In genomic region chr3:171996178-171996817, GRCh38 we compare ENCODE assay signal across 16 cellular contexts. TPM values are rescaled to one million over a fixed set of nuclear protein-coding genes. Genes with fewer than 3 reads are reported as not detected.
DNase-seq lines count a peak whose midpoint lies in the region; ATAC-seq and TF ChIP-seq lines count a peak whose summit lies in the region.
"Had no signal": no experiment of that assay in that cellular context is flagged by ENCODE, and none has a peak within 500 bp of the region (broad histone marks: within the 10 kb centered on the region; RNA-seq: fewer than 3 reads in every experiment).

No MANE protein-coding gene starts in this region.

- H3K36me3 ChIP-seq in smooth muscle cell (ENCODE audit: low read depth), result peaks cover 3% of the 10 kb centered on the region
- H3K36me3 ChIP-seq: HAP-1 had no signal

- no peaks in the 10 kb centered on the region for H3K9me3 ChIP-seq in smooth muscle cell (replicated peaks; ENCODE audit: low read depth)
- H3K9me3 ChIP-seq: HAP-1 had no signal

- POLR2A ChIA-PET in activated CD8-positive, alpha-beta T cell treated with anti-CD3 and anti-CD28 coated beads for 36 hours (lab: Charles Lee), result interaction anchor here (0.7 kb wide), 1 partner anchor 34 kb away, joined by 3 read pairs; no protein-coding TSS in a partner anchor
- POLR2A ChIA-PET in activated CD8-positive, alpha-beta T cell treated with anti-CD3 and anti-CD28 coated beads, Interleukin-2, amount 10 ng/mL, durations not matched to agents 7 days and 5 days (lab: Charles Lee), result no interaction called here

- H3K27me3 Mint-ChIP-seq in activated CD8-positive, alpha-beta T cell treated with anti-CD3 and anti-CD28 coated beads for 36 hours, result no peaks in the 10 kb centered on the region
- no peaks in the 10 kb centered on the region for H3K27me3 Mint-ChIP-seq in activated CD8-positive, alpha-beta T cell treated with anti-CD3 and anti-CD28 coated beads, Interleukin-2, amount 10 ng/mL, durations not matched to agents 7 days and 5 days (ENCODE audit: low read depth)
- no peaks in the 10 kb centered on the region for H3K27me3 Mint-ChIP-seq in natural killer cell treated with Interleukin-12 subunit alpha and Interleukin-12 subunit beta and Interleukin-15 and Interleukin-18, amount 100 ng/mL, for 72 hours
- peaks cover 6% of the 10 kb centered on the region in 2 donors for H3K27me3 Mint-ChIP-seq in natural killer cell (ENCODE audit: low read depth in 2 of 2)
- H3K27me3 Mint-ChIP-seq in activated T-helper 1 cell treated with anti-CD3 and anti-CD28 coated beads, Interleukin-12 subunit alpha, Interleukin-12 subunit beta, Interleukin-2, Interleukin-4 antibody, amounts not matched to agents 30 ng/mL and 10 ng/mL and 1 ng/mL, durations not matched to agents 14 hours and 24 hours and 36 hours (ENCODE audit: insufficient read depth), result peaks cover 7% of the 10 kb centered on the region

- H3K9me3 Mint-ChIP-seq in activated CD8-positive, alpha-beta T cell treated with anti-CD3 and anti-CD28 coated beads for 36 hours, result peaks cover 2% of the 10 kb centered on the region
- H3K9me3 Mint-ChIP-seq in activated CD8-positive, alpha-beta T cell treated with anti-CD3 and anti-CD28 coated beads, Interleukin-2, amount 10 ng/mL, durations not matched to agents 7 days and 5 days (ENCODE audit: insufficient read depth), result peaks cover 9% of the 10 kb centered on the region
- peaks cover 3% of the 10 kb centered on the region for H3K9me3 Mint-ChIP-seq in natural killer cell treated with Interleukin-12 subunit alpha and Interleukin-12 subunit beta and Interleukin-15 and Interleukin-18, amount 100 ng/mL, for 72 hours
- H3K9me3 Mint-ChIP-seq in natural killer cell, result peaks cover 0 to 4% of the 10 kb centered on the region in 2 donors
- H3K9me3 Mint-ChIP-seq in activated T-helper 1 cell treated with anti-CD3 and anti-CD28 coated beads, Interleukin-12 subunit alpha, Interleukin-12 subunit beta, Interleukin-2, Interleukin-4 antibody, amounts not matched to agents 30 ng/mL and 10 ng/mL and 1 ng/mL, durations not matched to agents 14 hours and 24 hours and 36 hours, result peaks cover 5% of the 10 kb centered on the region
- H3K9me3 Mint-ChIP-seq: HFFc6 had no signal

- peak overlapping the region; percentile 22 for H3K27ac Mint-ChIP-seq in activated CD8-positive, alpha-beta T cell treated with anti-CD3 and anti-CD28 coated beads for 36 hours
- H3K27ac Mint-ChIP-seq in activated CD8-positive, alpha-beta T cell treated with anti-CD3 and anti-CD28 coated beads, Interleukin-2, amount 10 ng/mL, durations not matched to agents 7 days and 5 days, result no peak overlapping the region
- peak overlapping the region; percentile 78 to 92 for H3K27ac Mint-ChIP-seq in natural killer cell treated with Interleukin-12 subunit alpha and Interleukin-12 subunit beta and Interleukin-15 and Interleukin-18, amount 100 ng/mL, for 72 hours
- H3K27ac Mint-ChIP-seq in natural killer cell, result no peak overlapping the region
- peak overlapping the region; percentile 10 for H3K27ac Mint-ChIP-seq in activated T-helper 1 cell treated with anti-CD3 and anti-CD28 coated beads, Interleukin-12 subunit alpha, Interleukin-12 subunit beta, Interleukin-2, Interleukin-4 antibody, amounts not matched to agents 30 ng/mL and 10 ng/mL and 1 ng/mL, durations not matched to agents 14 hours and 24 hours and 36 hours
- H3K27ac Mint-ChIP-seq: CD14-positive monocyte; CD8-positive, alpha-beta T cell had no signal

- 100% methylated on average over 2 of the region's 2 CpGs for WGBS in smooth muscle cell (ENCODE audit: low lambda C conversion rate)

- no peak overlapping the region for H3K4me3 ChIP-seq in smooth muscle cell
- H3K4me3 ChIP-seq: HAP-1 had no signal

- TF ChIP-seq CTCF in activated CD8-positive, alpha-beta T cell treated with anti-CD3 and anti-CD28 coated beads for 36 hours (IDR thresholded peaks at IDR 0.05), result no peak
- no peak for TF ChIP-seq CTCF in natural killer cell (IDR thresholded peaks at IDR 0.05)
- no peak for TF ChIP-seq CTCF in smooth muscle cell (IDR thresholded peaks at IDR 0.05; ENCODE audit: borderline replicate concordance, insufficient read depth, poor library complexity, severe bottlenecking)

- CTCF ChIA-PET in activated CD8-positive, alpha-beta T cell treated with anti-CD3 and anti-CD28 coated beads for 36 hours (lab: Charles Lee), result no interaction called here
- CTCF ChIA-PET in activated CD8-positive, alpha-beta T cell treated with anti-CD3 and anti-CD28 coated beads, Interleukin-2, amount 10 ng/mL, durations not matched to agents 7 days and 5 days (lab: Charles Lee), result interaction anchor here (0.9 to 2.4 kb wide), 4 partner anchors 39 to 345 kb away, joined by 3 to 9 read pairs (median 3); no protein-coding TSS in a partner anchor

- no peak for DNase-seq in activated CD8-positive, alpha-beta T cell treated with anti-CD3 and anti-CD28 coated beads for 36 hours
- no peak for DNase-seq in activated CD8-positive, alpha-beta T cell treated with anti-CD3 and anti-CD28 coated beads, Interleukin-2, amount 10 ng/mL, durations not matched to agents 7 days and 5 days
- no peak for DNase-seq in natural killer cell treated with Interleukin-12 subunit alpha and Interleukin-12 subunit beta and Interleukin-15 and Interleukin-18, amount 100 ng/mL, for 72 hours (ENCODE audit: low spot score)
- DNase-seq in natural killer cell (no peak), smooth muscle cell (lab: John Stamatoyannopoulos, UW; ENCODE audit: unreplicated experiment) (no peak), nucleus accumbens (lab: John Stamatoyannopoulos, UW) (no peak)
- DNase-seq in activated T-helper 1 cell treated with anti-CD3 and anti-CD28 coated beads, Interleukin-12 subunit alpha, Interleukin-12 subunit beta, Interleukin-2, Interleukin-4 antibody, amounts not matched to agents 30 ng/mL and 10 ng/mL and 1 ng/mL, durations not matched to agents 14 hours and 24 hours and 36 hours (ENCODE audit: low spot score), result no peak
- DNase-seq: CD8-positive, alpha-beta T cell; COR-L47; DND-41; GDM1; HFFc6 had no signal

- no peak overlapping the region for H3K9ac ChIP-seq in smooth muscle cell (ENCODE audit: low read depth)

- no peaks in the 10 kb centered on the region for H4K20me1 ChIP-seq in smooth muscle cell (ENCODE audit: low read depth)

- H3K4me1 ChIP-seq in smooth muscle cell (ENCODE audit: low read depth), result peaks cover 14% of the 10 kb centered on the region
- H3K4me1 ChIP-seq: HAP-1 had no signal

- ATAC-seq in activated CD8-positive, alpha-beta T cell treated with anti-CD3 and anti-CD28 coated beads for 36 hours, result peak; percentile 80
- no peak for ATAC-seq in activated CD8-positive, alpha-beta T cell treated with anti-CD3 and anti-CD28 coated beads, Interleukin-2, amount 10 ng/mL, durations not matched to agents 7 days and 5 days
- peak; percentile 84 to 90 for ATAC-seq in natural killer cell treated with Interleukin-12 subunit alpha and Interleukin-12 subunit beta and Interleukin-15 and Interleukin-18, amount 100 ng/mL, for 72 hours
- ATAC-seq in natural killer cell, result no peak
- no peak for ATAC-seq in GM18867 (IDR thresholded peaks at IDR 0.05; ENCODE audit: unreplicated experiment)
- ATAC-seq: CD8-positive, alpha-beta T cell had no signal

- H3K27me3 ChIP-seq in smooth muscle cell (ENCODE audit: low read depth), result no peaks in the 10 kb centered on the region

- H3F3A ChIP-seq in smooth muscle cell (ENCODE audit: low read depth), result peaks cover 14% of the 10 kb centered on the region

- H3K27ac ChIP-seq in smooth muscle cell (ENCODE audit: low read depth), result peak overlapping the region; percentile 88
- H3K27ac ChIP-seq: 22Rv1 had no signal

- H3K4me2 ChIP-seq in smooth muscle cell, result peak overlapping the region; percentile 30

- H3K36me3 Mint-ChIP-seq in activated CD8-positive, alpha-beta T cell treated with anti-CD3 and anti-CD28 coated beads for 36 hours (ENCODE audit: low read depth), result no peaks in the 10 kb centered on the region
- H3K36me3 Mint-ChIP-seq in activated CD8-positive, alpha-beta T cell treated with anti-CD3 and anti-CD28 coated beads, Interleukin-2, amount 10 ng/mL, durations not matched to agents 7 days and 5 days (ENCODE audit: low read depth), result no peaks in the 10 kb centered on the region
- peaks cover 7% of the 10 kb centered on the region for H3K36me3 Mint-ChIP-seq in natural killer cell treated with Interleukin-12 subunit alpha and Interleukin-12 subunit beta and Interleukin-15 and Interleukin-18, amount 100 ng/mL, for 72 hours
- no peaks in the 10 kb centered on the region for H3K36me3 Mint-ChIP-seq in natural killer cell
- no peaks in the 10 kb centered on the region for H3K36me3 Mint-ChIP-seq in activated T-helper 1 cell treated with anti-CD3 and anti-CD28 coated beads, Interleukin-12 subunit alpha, Interleukin-12 subunit beta, Interleukin-2, Interleukin-4 antibody, amounts not matched to agents 30 ng/mL and 10 ng/mL and 1 ng/mL, durations not matched to agents 14 hours and 24 hours and 36 hours (ENCODE audit: low read depth)
- H3K36me3 Mint-ChIP-seq: CD8-positive, alpha-beta T cell had no signal

- intact Hi-C loops in activated CD8-positive, alpha-beta T cell treated with anti-CD3 and anti-CD28 coated beads for 36 hours (cut with micrococcal nuclease), result no loop called here
- intact Hi-C loops in natural killer cell (cut with micrococcal nuclease), result no loop called here
- intact Hi-C loops in activated T-helper 1 cell treated with anti-CD3 and anti-CD28 coated beads, Interleukin-12 subunit alpha, Interleukin-12 subunit beta, Interleukin-2, Interleukin-4 antibody, amounts not matched to agents 30 ng/mL and 10 ng/mL and 1 ng/mL, durations not matched to agents 14 hours and 24 hours and 36 hours (cut with micrococcal nuclease), result no loop called here

- peaks cover 8% of the 10 kb centered on the region for H3K4me1 Mint-ChIP-seq in activated CD8-positive, alpha-beta T cell treated with anti-CD3 and anti-CD28 coated beads for 36 hours (ENCODE audit: low read depth)
- H3K4me1 Mint-ChIP-seq in activated CD8-positive, alpha-beta T cell treated with anti-CD3 and anti-CD28 coated beads, Interleukin-2, amount 10 ng/mL, durations not matched to agents 7 days and 5 days (ENCODE audit: low read depth), result peaks cover 24% of the 10 kb centered on the region
- H3K4me1 Mint-ChIP-seq in natural killer cell treated with Interleukin-12 subunit alpha and Interleukin-12 subunit beta and Interleukin-15 and Interleukin-18, amount 100 ng/mL, for 72 hours (ENCODE audit: low read depth in 2 of 2), result peaks cover 21 to 24% of the 10 kb centered on the region in 2 donors
- H3K4me1 Mint-ChIP-seq in natural killer cell, result no peaks in the 10 kb centered on the region
- no peaks in the 10 kb centered on the region for H3K4me1 Mint-ChIP-seq in activated T-helper 1 cell treated with anti-CD3 and anti-CD28 coated beads, Interleukin-12 subunit alpha, Interleukin-12 subunit beta, Interleukin-2, Interleukin-4 antibody, amounts not matched to agents 30 ng/mL and 10 ng/mL and 1 ng/mL, durations not matched to agents 14 hours and 24 hours and 36 hours (ENCODE audit: low read depth)

- H3K4me3 Mint-ChIP-seq in activated CD8-positive, alpha-beta T cell treated with anti-CD3 and anti-CD28 coated beads for 36 hours, result no peak overlapping the region
- no peak overlapping the region for H3K4me3 Mint-ChIP-seq in activated CD8-positive, alpha-beta T cell treated with anti-CD3 and anti-CD28 coated beads, Interleukin-2, amount 10 ng/mL, durations not matched to agents 7 days and 5 days
- H3K4me3 Mint-ChIP-seq in natural killer cell treated with Interleukin-12 subunit alpha and Interleukin-12 subunit beta and Interleukin-15 and Interleukin-18, amount 100 ng/mL, for 72 hours, result peak overlapping the region; percentile 45
- H3K4me3 Mint-ChIP-seq in natural killer cell, result no peak overlapping the region
- H3K4me3 Mint-ChIP-seq in activated T-helper 1 cell treated with anti-CD3 and anti-CD28 coated beads, Interleukin-12 subunit alpha, Interleukin-12 subunit beta, Interleukin-2, Interleukin-4 antibody, amounts not matched to agents 30 ng/mL and 10 ng/mL and 1 ng/mL, durations not matched to agents 14 hours and 24 hours and 36 hours, result no peak overlapping the region
- H3K4me3 Mint-ChIP-seq: CD14-positive monocyte; CD8-positive, alpha-beta T cell; HFFc6 had no signal

- H2AFZ ChIP-seq in smooth muscle cell (ENCODE audit: low read depth), result no peak overlapping the region

- no peaks in the 10 kb centered on the region for H3K79me2 ChIP-seq in smooth muscle cell (ENCODE audit: low read depth)

RNA-seq across cellular contexts. Expression of gene FNDC3B, which starts 43.1 kb away (rescaled TPM):
- total RNA-seq in activated CD8-positive, alpha-beta T cell treated with anti-CD3 and anti-CD28 coated beads for 36 hours, result 10 to 100 TPM; 10.6 to 12.0 TPM
- 10 to 100 TPM; 11.5 to 12.3 TPM for total RNA-seq in activated CD8-positive, alpha-beta T cell treated with anti-CD3 and anti-CD28 coated beads, Interleukin-2, amount 10 ng/mL, durations not matched to agents 7 days and 5 days
- total RNA-seq in natural killer cell treated with Interleukin-12 subunit alpha and Interleukin-12 subunit beta and Interleukin-15 and Interleukin-18, amount 100 ng/mL, for 72 hours, result 100 to 1,000 TPM; 149 to 217 TPM
- 100 to 1,000 TPM; 154 to 214 (median 206) TPM for total RNA-seq in natural killer cell
- total RNA-seq in activated T-helper 1 cell treated with anti-CD3 and anti-CD28 coated beads, Interleukin-12 subunit alpha, Interleukin-12 subunit beta, Interleukin-2, Interleukin-4 antibody, amounts not matched to agents 30 ng/mL and 10 ng/mL and 1 ng/mL, durations not matched to agents 14 hours and 24 hours and 36 hours, result 29.0 and 31.5 TPM in 2 replicates
- total RNA-seq in smooth muscle cell, result 265 and 294 TPM in 2 replicates
- 149 and 161 TPM in 2 replicates for polyA plus RNA-seq in smooth muscle cell

Comparison
In these comparisons a context has a peak if more than half of its experiments do, and no peak if none do; other contexts are left out.
1. ATAC-seq: peak in activated CD8-positive, alpha-beta T cell treated with anti-CD3 and anti-CD28 coated beads for 36 hours (single experiment) and natural killer cell treated with Interleukin-12 subunit alpha and Interleukin-12 subunit beta and Interleukin-15 and Interleukin-18, amount 100 ng/mL, for 72 hours (2 of 2); none in activated CD8-positive, alpha-beta T cell treated with anti-CD3 and anti-CD28 coated beads, Interleukin-2, amount 10 ng/mL, durations not matched to agents 7 days and 5 days (single experiment), natural killer cell (0 of 3) and GM18867 (single experiment).
2. H3K27ac Mint-ChIP-seq: peak in activated CD8-positive, alpha-beta T cell treated with anti-CD3 and anti-CD28 coated beads for 36 hours (single experiment), natural killer cell treated with Interleukin-12 subunit alpha and Interleukin-12 subunit beta and Interleukin-15 and Interleukin-18, amount 100 ng/mL, for 72 hours (2 of 2) and activated T-helper 1 cell treated with anti-CD3 and anti-CD28 coated beads, Interleukin-12 subunit alpha, Interleukin-12 subunit beta, Interleukin-2, Interleukin-4 antibody, amounts not matched to agents 30 ng/mL and 10 ng/mL and 1 ng/mL, durations not matched to agents 14 hours and 24 hours and 36 hours (single experiment); none in activated CD8-positive, alpha-beta T cell treated with anti-CD3 and anti-CD28 coated beads, Interleukin-2, amount 10 ng/mL, durations not matched to agents 7 days and 5 days (single experiment) and natural killer cell (0 of 2).